Comparison of ENCODE assay signal across 25 cellular contexts in the genomic region with DNA sequence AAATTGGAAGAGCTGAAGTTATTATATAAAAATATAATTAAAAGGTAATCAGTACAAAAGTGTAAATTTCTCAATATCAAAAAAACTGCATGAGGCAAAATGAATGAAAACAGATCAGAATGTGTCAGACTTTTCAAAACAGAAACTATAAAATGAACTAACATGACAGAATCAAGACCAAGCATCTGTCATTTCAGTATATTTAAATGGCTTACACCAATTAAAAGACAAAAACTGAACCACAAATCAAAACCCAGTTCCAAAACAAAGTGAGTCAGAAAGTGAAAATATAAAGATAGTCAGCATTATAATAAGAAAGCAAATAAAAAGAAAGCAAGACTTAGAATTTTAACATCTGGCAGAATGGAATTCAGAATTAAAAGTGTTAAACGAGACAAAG.
"Had no signal": no experiment of that assay in that cellular context is flagged by ENCODE, and none has a peak within 500 bp of the region (broad histone marks: within the 10 kb centered on the region; RNA-seq: fewer than 3 reads in every experiment).

No MANE protein-coding gene starts in this region.

- H3K27ac ChIP-seq: esophagus squamous epithelium, hepatocyte, left ventricle myocardium inferior, lower lobe of right lung, pancreas, tibial artery, upper lobe of left lung, uterus had no signal

- H3K4me3 Mint-ChIP-seq: memory B cell; natural killer cell treated with Interleukin-12 subunit alpha and Interleukin-12 subunit beta and Interleukin-15 and Interleukin-18, amount 100 ng/mL, for 72 hours; stimulated activated memory B cell treated with anti-CD40 and anti-IgM and Interleukin-4, amounts not matched to agents 10 μg/mL and 1 μg/mL and 100 μg/mL, for 72 hours; stimulated activated naive CD8-positive, alpha-beta T cell treated with anti-CD3 and anti-CD28 coated beads, Interleukin-15, Interleukin-2, amounts not matched to agents 100 ng/mL and 50 ng/mL, for 24 hours had no signal

- H3K27me3 Mint-ChIP-seq: memory B cell; natural killer cell treated with Interleukin-12 subunit alpha and Interleukin-12 subunit beta and Interleukin-15 and Interleukin-18, amount 100 ng/mL, for 72 hours; progenitor cell of endocrine pancreas; stimulated activated memory B cell treated with anti-CD40 and anti-IgM and Interleukin-4, amounts not matched to agents 10 μg/mL and 1 μg/mL and 100 μg/mL, for 72 hours; stimulated activated naive CD8-positive, alpha-beta T cell treated with anti-CD3 and anti-CD28 coated beads, Interleukin-15, Interleukin-2, amounts not matched to agents 100 ng/mL and 50 ng/mL, for 24 hours had no signal

- H3K9me3 ChIP-seq: esophagus squamous epithelium, left ventricle myocardium inferior, lower lobe of right lung, pancreas, tibial artery, upper lobe of left lung, uterus had no signal

- ATAC-seq: left cardiac atrium; lower lobe of right lung; natural killer cell treated with Interleukin-12 subunit alpha and Interleukin-12 subunit beta and Interleukin-15 and Interleukin-18, amount 100 ng/mL, for 72 hours; pancreas; right cardiac atrium; stimulated activated memory B cell treated with anti-CD40 and anti-IgM and Interleukin-4, amounts not matched to agents 10 μg/mL and 1 μg/mL and 100 μg/mL, for 72 hours had no signal

- H2AFZ ChIP-seq: hepatocyte had no signal

- H3K36me3 Mint-ChIP-seq: memory B cell; natural killer cell treated with Interleukin-12 subunit alpha and Interleukin-12 subunit beta and Interleukin-15 and Interleukin-18, amount 100 ng/mL, for 72 hours; stimulated activated memory B cell treated with anti-CD40 and anti-IgM and Interleukin-4, amounts not matched to agents 10 μg/mL and 1 μg/mL and 100 μg/mL, for 72 hours had no signal

- H3K79me2 ChIP-seq: hepatocyte had no signal

- H3K4me3 ChIP-seq: esophagus squamous epithelium, hepatocyte, left ventricle myocardium inferior, lower lobe of right lung, pancreas, tibial artery, upper lobe of left lung, uterus had no signal

- DNase-seq: dermis blood vessel endothelial cell; esophagus squamous epithelium; foreskin melanocyte; head of caudate nucleus; kidney; left cardiac atrium; left ventricle myocardium inferior; lower lobe of right lung; midbrain; occipital lobe; pancreas; right cardiac atrium; small intestine; stimulated activated CD4-positive, alpha-beta T cell treated with anti-CD3 and anti-CD28 coated beads, Interleukin-12 subunit alpha, Interleukin-12 subunit beta, amount 100 ng/mL, for 4 hours; stimulated activated CD4-positive, alpha-beta T cell treated with anti-CD3 and anti-CD28 coated beads, Interleukin-2, amount 100 ng/mL, for 48 hours; stimulated activated CD8-positive, alpha-beta memory T cell treated with anti-CD3 and anti-CD28 coated beads, Interleukin-4, amount 100 ng/mL, for 48 hours; tibial artery; upper lobe of left lung; uterus had no signal

- H3K4me2 ChIP-seq: hepatocyte had no signal

- H3K27ac Mint-ChIP-seq: memory B cell; natural killer cell treated with Interleukin-12 subunit alpha and Interleukin-12 subunit beta and Interleukin-15 and Interleukin-18, amount 100 ng/mL, for 72 hours; progenitor cell of endocrine pancreas; stimulated activated memory B cell treated with anti-CD40 and anti-IgM and Interleukin-4, amounts not matched to agents 10 μg/mL and 1 μg/mL and 100 μg/mL, for 72 hours; stimulated activated naive CD8-positive, alpha-beta T cell treated with anti-CD3 and anti-CD28 coated beads, Interleukin-15, Interleukin-2, amounts not matched to agents 100 ng/mL and 50 ng/mL, for 24 hours had no signal

- H3K27me3 ChIP-seq: esophagus squamous epithelium, hepatocyte, pancreas, tibial artery, upper lobe of left lung, uterus had no signal

- H3K9me3 Mint-ChIP-seq: memory B cell; stimulated activated memory B cell treated with anti-CD40 and anti-IgM and Interleukin-4, amounts not matched to agents 10 μg/mL and 1 μg/mL and 100 μg/mL, for 72 hours; stimulated activated naive CD8-positive, alpha-beta T cell treated with anti-CD3 and anti-CD28 coated beads, Interleukin-15, Interleukin-2, amounts not matched to agents 100 ng/mL and 50 ng/mL, for 24 hours had no signal

- H3K4me1 Mint-ChIP-seq: memory B cell; stimulated activated memory B cell treated with anti-CD40 and anti-IgM and Interleukin-4, amounts not matched to agents 10 μg/mL and 1 μg/mL and 100 μg/mL, for 72 hours had no signal

- H3K36me3 ChIP-seq: esophagus squamous epithelium, left ventricle myocardium inferior, lower lobe of right lung, pancreas, tibial artery, upper lobe of left lung, uterus had no signal

- H3K4me1 ChIP-seq: esophagus squamous epithelium, left ventricle myocardium inferior, lower lobe of right lung, pancreas, tibial artery, upper lobe of left lung, uterus had no signal
